8 cellular contexts compared by ENCODE assay signal in genomic region chr1:27099904-27100796, GRCh38. TPM values are rescaled to one million over a fixed set of nuclear protein-coding genes. Genes with fewer than 3 reads are reported as not detected.
A peak's percentile ranks its signal among the peaks of the same experiment; 100 is the strongest.
DNase-seq lines count a peak whose midpoint lies in the region; ATAC-seq and TF ChIP-seq lines count a peak whose summit lies in the region.

No MANE protein-coding gene starts in this region.

- H3K36me3 ChIP-seq in WERI-Rb-1 = no peaks in the 10 kb centered on the region
- peaks cover 10% of the 10 kb centered on the region for H3K36me3 ChIP-seq in left ventricle myocardium inferior

- intact Hi-C loops in left ventricle myocardium inferior (cut with micrococcal nuclease) = loop anchor here (5.0 to 10.0 kb wide), 3 partner anchors 95 to 182 kb away; no protein-coding TSS in a partner anchor

- H3K4me1 ChIP-seq in left ventricle myocardium inferior = peaks cover 39% of the 10 kb centered on the region

- H3K4me3 ChIP-seq in WERI-Rb-1 (ENCODE audit: low read depth, low read length) = no peak overlapping the region
- H3K4me3 ChIP-seq in left ventricle myocardium inferior = no peak overlapping the region
- no peak overlapping the region for H3K4me3 ChIP-seq in skin epidermis

- DNase-seq in HCEC 1CT (peak; percentile 41), WERI-Rb-1 (peak; percentile 57), left ventricle myocardium inferior (peak; percentile 69), GOT3 (lab: John Stamatoyannopoulos, UW) (no peak)

- TF ChIP-seq CTCF in WERI-Rb-1 (IDR thresholded peaks at IDR 0.05; ENCODE audit: low read depth, low read length) (0 out of 2 replicates have a peak, but pooled peaks have one; percentile 6), left ventricle myocardium inferior (IDR thresholded peaks at IDR 0.05; ENCODE audit: borderline replicate concordance) (no peak)

- ATAC-seq in HG03457 (IDR thresholded peaks at IDR 0.05; ENCODE audit: unreplicated experiment) (no peak), HG03565 (IDR thresholded peaks at IDR 0.05; ENCODE audit: unreplicated experiment) (no peak), HG02759 (IDR thresholded peaks at IDR 0.05; ENCODE audit: unreplicated experiment) (no peak)

- H3K27ac ChIP-seq in WERI-Rb-1 = peak overlapping the region; percentile 75
- H3K27ac ChIP-seq in left ventricle myocardium inferior (replicated peaks) = peak overlapping the region; percentile 95
- peak overlapping the region in 20 of 21 experiments; percentile 20 to 90 (median 81) for H3K27ac ChIP-seq in skin epidermis

- H3K9me3 ChIP-seq in WERI-Rb-1 (ENCODE audit: severe bottlenecking) (no peaks in the 10 kb centered on the region), left ventricle myocardium inferior (replicated peaks) (no peaks in the 10 kb centered on the region)

- H3K27me3 ChIP-seq in WERI-Rb-1 (ENCODE audit: insufficient read depth, low read depth, severe bottlenecking) (no peaks in the 10 kb centered on the region), left ventricle myocardium inferior (ENCODE audit: low read depth) (no peaks in the 10 kb centered on the region)

RNA-seq across cellular contexts. Expression of gene SLC9A1, which starts 54.8 kb away (rescaled TPM):
- total RNA-seq in left ventricle myocardium inferior = 19.5 TPM
